Comparison of ENCODE assay signal across 22 cellular contexts in genomic region chr18:21012308-21012707, GRCh38.
DNase-seq lines count a peak whose midpoint lies in the region; ATAC-seq and TF ChIP-seq lines count a peak whose summit lies in the region.
"Had no signal": no experiment of that assay in that cellular context is flagged by ENCODE, and none has a peak within 500 bp of the region (broad histone marks: within the 10 kb centered on the region; RNA-seq: fewer than 3 reads in every experiment).

No MANE protein-coding gene starts in this region.

- peak overlapping the region; percentile 41 for H3K27ac Mint-ChIP-seq in activated CD4-positive, alpha-beta memory T cell treated with anti-CD3 and anti-CD28 coated beads, Interleukin-2, amount 10 ng/mL, durations not matched to agents 7 days and 5 days
- H3K27ac Mint-ChIP-seq in activated CD4-positive, alpha-beta memory T cell treated with anti-CD3 and anti-CD28 coated beads for 36 hours = no peak overlapping the region
- H3K27ac Mint-ChIP-seq in T-helper 17 cell (peak overlapping the region; percentile 84), endothelial cell (ENCODE audit: unreplicated experiment) (no peak overlapping the region)
- H3K27ac Mint-ChIP-seq: HFFc6 had no signal

- no peak for ATAC-seq in T-helper 17 cell
- ATAC-seq in GM21390 (IDR thresholded peaks at IDR 0.05; ENCODE audit: unreplicated experiment) = no peak

- no peak overlapping the region for H3K27ac ChIP-seq in GM23248
- H3K27ac ChIP-seq: HL-60 had no signal

- H3K4me3 Mint-ChIP-seq in activated CD4-positive, alpha-beta memory T cell treated with anti-CD3 and anti-CD28 coated beads, Interleukin-2, amount 10 ng/mL, durations not matched to agents 7 days and 5 days = no peak overlapping the region
- H3K4me3 Mint-ChIP-seq in activated CD4-positive, alpha-beta memory T cell treated with anti-CD3 and anti-CD28 coated beads for 36 hours = no peak overlapping the region
- H3K4me3 Mint-ChIP-seq in T-helper 17 cell = no peak overlapping the region
- peak overlapping the region; percentile 7 for H3K4me3 Mint-ChIP-seq in endothelial cell (ENCODE audit: unreplicated experiment)
- H3K4me3 Mint-ChIP-seq: HFFc6, IgD-negative memory B cell had no signal

- H3K27me3 Mint-ChIP-seq in activated CD4-positive, alpha-beta memory T cell treated with anti-CD3 and anti-CD28 coated beads, Interleukin-2, amount 10 ng/mL, durations not matched to agents 7 days and 5 days = no peaks in the 10 kb centered on the region
- H3K27me3 Mint-ChIP-seq in activated CD4-positive, alpha-beta memory T cell treated with anti-CD3 and anti-CD28 coated beads for 36 hours = no peaks in the 10 kb centered on the region
- H3K27me3 Mint-ChIP-seq in T-helper 17 cell = no peaks in the 10 kb centered on the region
- no peaks in the 10 kb centered on the region for H3K27me3 Mint-ChIP-seq in endothelial cell (ENCODE audit: unreplicated experiment)
- H3K27me3 Mint-ChIP-seq: IgD-negative memory B cell had no signal

- H3K9me2 ChIP-seq in GM23248 (ENCODE audit: insufficient read depth) = no peaks in the 10 kb centered on the region
- H3K9me2 ChIP-seq: SK-N-SH had no signal

- no peaks in the 10 kb centered on the region for H3K79me2 ChIP-seq in GM23248 (ENCODE audit: insufficient read depth)

- in situ Hi-C loops in GM23248 (cut with MboI) = no loop called here

- no peaks in the 10 kb centered on the region for H3K27me3 ChIP-seq in GM23248 (replicated peaks; ENCODE audit: insufficient read depth)
- H3K27me3 ChIP-seq: BE2C, MG63 had no signal

- H4K20me1 ChIP-seq in GM23248 (ENCODE audit: insufficient read depth) = no peaks in the 10 kb centered on the region

- POLR2A ChIA-PET in activated CD4-positive, alpha-beta memory T cell treated with anti-CD3 and anti-CD28 coated beads, Interleukin-2, amount 10 ng/mL, durations not matched to agents 7 days and 5 days (lab: Charles Lee) = interaction anchor here (1.4 kb wide), 1 partner anchor 12 kb away, joined by 3 read pairs; no protein-coding TSS in a partner anchor
- POLR2A ChIA-PET in activated CD4-positive, alpha-beta memory T cell treated with anti-CD3 and anti-CD28 coated beads for 36 hours (lab: Charles Lee) = no interaction called here

- H3F3A ChIP-seq in GM23248 (ENCODE audit: insufficient read depth) = peaks cover 13% of the 10 kb centered on the region

- H3K9me3 ChIP-seq in GM23248 (ENCODE audit: low read depth) (no peaks in the 10 kb centered on the region), T-helper 17 cell (ENCODE audit: control insufficient read depth, low read length, poor library complexity, severe bottlenecking) (peaks cover 10% of the 10 kb centered on the region)
- H3K9me3 ChIP-seq: BE2C had no signal

- H3K9me3 Mint-ChIP-seq in activated CD4-positive, alpha-beta memory T cell treated with anti-CD3 and anti-CD28 coated beads, Interleukin-2, amount 10 ng/mL, durations not matched to agents 7 days and 5 days = peaks cover 22% of the 10 kb centered on the region
- peaks cover 18% of the 10 kb centered on the region for H3K9me3 Mint-ChIP-seq in activated CD4-positive, alpha-beta memory T cell treated with anti-CD3 and anti-CD28 coated beads for 36 hours
- H3K9me3 Mint-ChIP-seq in endothelial cell (ENCODE audit: unreplicated experiment) = no peaks in the 10 kb centered on the region

- H3K36me3 ChIP-seq in GM23248 (ENCODE audit: low read depth) = peaks cover 58% of the 10 kb centered on the region
- H3K36me3 ChIP-seq: BE2C had no signal

- H2AFZ ChIP-seq in GM23248 = no peak overlapping the region

- no peak for TF ChIP-seq CTCF in endothelial cell (IDR thresholded peaks at IDR 0.05; ENCODE audit: unreplicated experiment)

- DNase-seq in activated CD4-positive, alpha-beta memory T cell treated with anti-CD3 and anti-CD28 coated beads, Interleukin-2, amount 10 ng/mL, durations not matched to agents 7 days and 5 days = no peak
- no peak for DNase-seq in activated CD4-positive, alpha-beta memory T cell treated with anti-CD3 and anti-CD28 coated beads for 36 hours
- DNase-seq in GM23248 (peak; percentile 6), T-helper 17 cell (no peak), endothelial cell (ENCODE audit: low spot score) (no peak), pons (ENCODE audit: low spot score) (no peak), putamen (ENCODE audit: low spot score) (no peak)
- DNase-seq: BE2C, EL, HFFc6, Kasumi-1, MG63, NCI-H1092, NCI-H1436 treated with DMSO at 0.1 percent for 48 hours, NCI-H2029 treated with DMSO at 0.1 percent for 48 hours, NCI-H748 treated with DMSO at 0.1 percent for 48 hours, RPMI8226, SHP77 treated with DMSO at 0.1 percent for 48 hours, SK-N-SH had no signal

- H3K36me3 Mint-ChIP-seq in activated CD4-positive, alpha-beta memory T cell treated with anti-CD3 and anti-CD28 coated beads, Interleukin-2, amount 10 ng/mL, durations not matched to agents 7 days and 5 days (ENCODE audit: low read depth) = peaks cover 75% of the 10 kb centered on the region
- H3K36me3 Mint-ChIP-seq in activated CD4-positive, alpha-beta memory T cell treated with anti-CD3 and anti-CD28 coated beads for 36 hours = peaks cover 55% of the 10 kb centered on the region
- H3K36me3 Mint-ChIP-seq in T-helper 17 cell (ENCODE audit: low read depth) (peaks cover 22% of the 10 kb centered on the region), endothelial cell (ENCODE audit: low read depth, unreplicated experiment) (peaks cover 45% of the 10 kb centered on the region)

- no peak overlapping the region for H3K4me2 ChIP-seq in GM23248 (ENCODE audit: unreplicated experiment)
- H3K4me2 ChIP-seq: SK-N-SH had no signal

- peaks cover 15% of the 10 kb centered on the region for H3K4me1 Mint-ChIP-seq in activated CD4-positive, alpha-beta memory T cell treated with anti-CD3 and anti-CD28 coated beads, Interleukin-2, amount 10 ng/mL, durations not matched to agents 7 days and 5 days
- H3K4me1 Mint-ChIP-seq in activated CD4-positive, alpha-beta memory T cell treated with anti-CD3 and anti-CD28 coated beads for 36 hours (ENCODE audit: low read depth) = no peaks in the 10 kb centered on the region
- peaks cover 6% of the 10 kb centered on the region for H3K4me1 Mint-ChIP-seq in T-helper 17 cell
- no peaks in the 10 kb centered on the region for H3K4me1 Mint-ChIP-seq in endothelial cell (ENCODE audit: unreplicated experiment)
- H3K4me1 Mint-ChIP-seq: IgD-negative memory B cell had no signal

- 0 out of 2 replicates have a peak, but pooled peaks cover 5% of the 10 kb centered on the region for H3K4me1 ChIP-seq in GM23248 (ENCODE audit: insufficient read depth)
- H3K4me1 ChIP-seq: BE2C had no signal

- no peak overlapping the region for H3K4me3 ChIP-seq in GM23248
- H3K4me3 ChIP-seq: MG63 had no signal

- CTCF ChIA-PET in activated CD4-positive, alpha-beta memory T cell treated with anti-CD3 and anti-CD28 coated beads, Interleukin-2, amount 10 ng/mL, durations not matched to agents 7 days and 5 days (lab: Charles Lee) = no interaction called here
- CTCF ChIA-PET in activated CD4-positive, alpha-beta memory T cell treated with anti-CD3 and anti-CD28 coated beads for 36 hours (lab: Charles Lee) = no interaction called here

- intact Hi-C loops in activated CD4-positive, alpha-beta memory T cell treated with anti-CD3 and anti-CD28 coated beads for 36 hours (cut with micrococcal nuclease) = no loop called here

- H3K9ac ChIP-seq in GM23248 = no peak overlapping the region
- H3K9ac ChIP-seq: SK-N-SH had no signal

Comparison
In these comparisons a context has a peak if more than half of its experiments do, and no peak if none do; other contexts are left out.
1. H3K27ac Mint-ChIP-seq: peak in activated CD4-positive, alpha-beta memory T cell treated with anti-CD3 and anti-CD28 coated beads, Interleukin-2, amount 10 ng/mL, durations not matched to agents 7 days and 5 days (single experiment) and T-helper 17 cell (single experiment); none in activated CD4-positive, alpha-beta memory T cell treated with anti-CD3 and anti-CD28 coated beads for 36 hours (single experiment) and endothelial cell (single experiment).